ENCODE assay signal across 30 cellular contexts in genomic region chr17:9001539-9001938, GRCh38. TPM values are rescaled to one million over a fixed set of nuclear protein-coding genes. Genes with fewer than 3 reads are reported as not detected.
DNase-seq lines count a peak whose midpoint lies in the region; ATAC-seq and TF ChIP-seq lines count a peak whose summit lies in the region.
"Had no signal": no experiment of that assay in that cellular context is flagged by ENCODE, and none has a peak within 500 bp of the region (broad histone marks: within the 10 kb centered on the region; RNA-seq: fewer than 3 reads in every experiment).

No MANE protein-coding gene starts in this region.

- H3K9me3 Mint-ChIP-seq in activated T-cell treated with anti-CD3 and anti-CD28 coated beads, Interleukin-2, amount 50 U/mL, for 72 hours, result no peaks in the 10 kb centered on the region
- H3K9me3 Mint-ChIP-seq in mesothelial cell of epicardium, result peaks cover 6% of the 10 kb centered on the region
- H3K9me3 Mint-ChIP-seq in stimulated activated naive B cell treated with anti-CD40 and anti-IgM and Interleukin-4, amounts not matched to agents 10 μg/mL and 1 μg/mL and 100 μg/mL, for 72 hours, result no peaks in the 10 kb centered on the region
- H3K9me3 Mint-ChIP-seq: T-helper 2 cell treated with Interferon-gamma antibody and Interleukin-4, amounts not matched to agents 5 μg/mL and 100 μg/mL, for 36 hours had no signal

- no peaks in the 10 kb centered on the region for H3K36me3 ChIP-seq in upper lobe of right lung
- H3K36me3 ChIP-seq: left lung, prostate gland, sigmoid colon, vagina had no signal

- peaks cover 10% of the 10 kb centered on the region for H3K4me1 ChIP-seq in upper lobe of right lung
- H3K4me1 ChIP-seq: prostate gland, testis had no signal

- in situ Hi-C loops in KBM-7 (cut with MboI; ENCODE audit: low pct_unique_long_range_greater_than_20kb, low sequenced_read_pairs), result no loop called here

- no peak overlapping the region for H3K27ac Mint-ChIP-seq in activated T-cell treated with anti-CD3 and anti-CD28 coated beads, Interleukin-2, amount 50 U/mL, for 72 hours
- no peak overlapping the region for H3K27ac Mint-ChIP-seq in mesothelial cell of epicardium
- peak overlapping the region; percentile 1 for H3K27ac Mint-ChIP-seq in stimulated activated naive B cell treated with anti-CD40 and anti-IgM and Interleukin-4, amounts not matched to agents 10 μg/mL and 1 μg/mL and 100 μg/mL, for 72 hours
- H3K27ac Mint-ChIP-seq: HFFc6; T-helper 2 cell treated with Interferon-gamma antibody and Interleukin-4, amounts not matched to agents 5 μg/mL and 100 μg/mL, for 36 hours had no signal

- H3K9me3 ChIP-seq in upper lobe of right lung, result no peaks in the 10 kb centered on the region
- H3K9me3 ChIP-seq: left lung, prostate gland, sigmoid colon, testis, vagina had no signal

- H3K4me1 Mint-ChIP-seq in activated T-cell treated with anti-CD3 and anti-CD28 coated beads, Interleukin-2, amount 50 U/mL, for 72 hours (ENCODE audit: low read depth), result peaks cover 7% of the 10 kb centered on the region
- H3K4me1 Mint-ChIP-seq in mesothelial cell of epicardium, result peaks cover 11% of the 10 kb centered on the region
- peaks cover 18 to 37% of the 10 kb centered on the region in 2 donors for H3K4me1 Mint-ChIP-seq in stimulated activated naive B cell treated with anti-CD40 and anti-IgM and Interleukin-4, amounts not matched to agents 10 μg/mL and 1 μg/mL and 100 μg/mL, for 72 hours

- ATAC-seq in activated T-cell treated with anti-CD3 and anti-CD28 coated beads, Interleukin-2, amount 50 U/mL, for 72 hours (replicated peaks in 1 of 2), result no peak
- ATAC-seq in stimulated activated naive B cell treated with anti-CD40 and anti-IgM and Interleukin-4, amounts not matched to agents 10 μg/mL and 1 μg/mL and 100 μg/mL, for 72 hours (replicated peaks), result peak; percentile 58 to 59
- ATAC-seq in upper lobe of right lung (no peak), HG03354 (IDR thresholded peaks at IDR 0.05; ENCODE audit: poor library complexity, severe bottlenecking, unreplicated experiment) (no peak)
- ATAC-seq: left lung, Panc1 had no signal

- DNase-seq in activated T-cell treated with anti-CD3 and anti-CD28 coated beads, Interleukin-2, amount 50 U/mL, for 72 hours, result no peak
- no peak for DNase-seq in activated T-cell treated with anti-CD3 and anti-CD28 coated beads, Interleukin-2, amount 50 U/mL, for 48 hours
- peak; percentile 22 for DNase-seq in KBM-7
- no peak for DNase-seq in mesothelial cell of epicardium (ENCODE audit: low spot score in 2 of 2, unreplicated experiment in 2 of 2)
- DNase-seq in stimulated activated naive B cell treated with anti-CD40 and anti-IgM and Interleukin-4, amounts not matched to agents 10 μg/mL and 1 μg/mL and 100 μg/mL, for 72 hours, result no peak
- no peak for DNase-seq in upper lobe of right lung
- no peak for DNase-seq in germinal center (ENCODE audit: low spot score)
- DNase-seq: activated CD4-positive, alpha-beta T cell treated with anti-CD3 and anti-CD28 coated beads for 4 hours; activated gamma-delta T cell; activated T-cell treated with anti-CD3 and anti-CD28 coated beads for 4 hours; HFFc6; hypothalamus; Kasumi-1; left lung; NCI-H1694 treated with DMSO at 0.1 percent for 48 hours; NCI-H2171; NK-92 treated with Interleukin-12 subunit alpha and Interleukin-12 subunit beta, amount 100 ng/mL, for 24 hours; SHP77; sigmoid colon; stimulated activated CD4-positive, alpha-beta T cell treated with anti-CD3 and anti-CD28 coated beads, Interleukin-4, amount 100 ng/mL, for 24 hours; stimulated activated naive CD4-positive, alpha-beta T cell had no signal

- intact Hi-C loops in upper lobe of right lung (cut with DNase I), result no loop called here

- H3K4me3 ChIP-seq in upper lobe of right lung, result no peak overlapping the region
- H3K4me3 ChIP-seq: left lung, prostate gland, sigmoid colon, testis, vagina had no signal

- no peak overlapping the region for H3K27ac ChIP-seq in upper lobe of right lung
- H3K27ac ChIP-seq: HL-60, left lung, prostate gland, sigmoid colon, testis, vagina had no signal

- peaks cover 49% of the 10 kb centered on the region for H3K27me3 ChIP-seq in upper lobe of right lung
- H3K27me3 ChIP-seq: testis, vagina had no signal

- H3K4me3 Mint-ChIP-seq in activated T-cell treated with anti-CD3 and anti-CD28 coated beads, Interleukin-2, amount 50 U/mL, for 72 hours, result peak overlapping the region; percentile 9 to 22
- peak overlapping the region; percentile 5 for H3K4me3 Mint-ChIP-seq in mesothelial cell of epicardium
- H3K4me3 Mint-ChIP-seq in stimulated activated naive B cell treated with anti-CD40 and anti-IgM and Interleukin-4, amounts not matched to agents 10 μg/mL and 1 μg/mL and 100 μg/mL, for 72 hours, result peak overlapping the region; percentile 11 to 51
- H3K4me3 Mint-ChIP-seq: HFFc6; T-helper 2 cell treated with Interferon-gamma antibody and Interleukin-4, amounts not matched to agents 5 μg/mL and 100 μg/mL, for 36 hours had no signal

- TF ChIP-seq CTCF in mesothelial cell of epicardium (IDR thresholded peaks at IDR 0.05; ENCODE audit: unreplicated experiment) (no peak), upper lobe of right lung (IDR thresholded peaks at IDR 0.05) (no peak)

- H3K27me3 Mint-ChIP-seq in activated T-cell treated with anti-CD3 and anti-CD28 coated beads, Interleukin-2, amount 50 U/mL, for 72 hours (ENCODE audit: low read depth), result peaks cover 53% of the 10 kb centered on the region
- H3K27me3 Mint-ChIP-seq in mesothelial cell of epicardium (ENCODE audit: low read depth), result peaks cover 66% of the 10 kb centered on the region
- peaks cover 32 to 55% of the 10 kb centered on the region in 2 donors for H3K27me3 Mint-ChIP-seq in stimulated activated naive B cell treated with anti-CD40 and anti-IgM and Interleukin-4, amounts not matched to agents 10 μg/mL and 1 μg/mL and 100 μg/mL, for 72 hours

- peaks cover 0 to 3% of the 10 kb centered on the region in 2 donors for H3K36me3 Mint-ChIP-seq in activated T-cell treated with anti-CD3 and anti-CD28 coated beads, Interleukin-2, amount 50 U/mL, for 72 hours (ENCODE audit: insufficient read depth in 2 of 2)
- H3K36me3 Mint-ChIP-seq in mesothelial cell of epicardium, result no peaks in the 10 kb centered on the region
- H3K36me3 Mint-ChIP-seq in stimulated activated naive B cell treated with anti-CD40 and anti-IgM and Interleukin-4, amounts not matched to agents 10 μg/mL and 1 μg/mL and 100 μg/mL, for 72 hours, result peaks cover 2 to 6% of the 10 kb centered on the region in 2 donors

RNA-seq across cellular contexts. Expression of gene NTN1, which starts 19.8 kb away (rescaled TPM):
- 1 to 10 TPM in 1 of 2 donors, under 1 TPM in 1; 0.69 to 1.5 TPM for total RNA-seq in activated T-cell treated with anti-CD3 and anti-CD28 coated beads, Interleukin-2, amount 50 U/mL, for 72 hours
- total RNA-seq in mesothelial cell of epicardium (2.3 to 2.6 TPM (median 2.5 TPM) in 3 replicates), upper lobe of right lung (4.1 TPM)
- total RNA-seq: HFFc6 had no signal

RNA-seq across cellular contexts. Expression of gene PIK3R5, which starts 36.0 kb away (rescaled TPM):
- total RNA-seq in activated T-cell treated with anti-CD3 and anti-CD28 coated beads, Interleukin-2, amount 50 U/mL, for 72 hours, result 10 to 100 TPM; 43.0 to 45.4 TPM
- total RNA-seq in mesothelial cell of epicardium (0.18 to 0.27 TPM (median 0.25 TPM) in 3 replicates), upper lobe of right lung (37.7 TPM)
- total RNA-seq: A172, endothelial cell of umbilical vein, HFFc6 had no signal

Comparison
In these comparisons a context has a peak if more than half of its experiments do, and no peak if none do; other contexts are left out.
1. ATAC-seq: peak in stimulated activated naive B cell treated with anti-CD40 and anti-IgM and Interleukin-4, amounts not matched to agents 10 μg/mL and 1 μg/mL and 100 μg/mL, for 72 hours (2 of 2); none in activated T-cell treated with anti-CD3 and anti-CD28 coated beads, Interleukin-2, amount 50 U/mL, for 72 hours (0 of 2), upper lobe of right lung (single experiment) and HG03354 (single experiment).
2. RNA of gene PIK3R5, which starts 36.0 kb away (total RNA-seq): 43.0 to 45.4 TPM in activated T-cell treated with anti-CD3 and anti-CD28 coated beads, Interleukin-2, amount 50 U/mL, for 72 hours and 37.7 TPM in upper lobe of right lung (single experiment); 0.18 to 0.27 TPM in mesothelial cell of epicardium; every median in the first group is over 10 times any median in the second.
3. Peak in every context shown above with its lines, with median percentiles within 50 percentile points of each other: H3K4me3 Mint-ChIP-seq.